In the genomic region with DNA sequence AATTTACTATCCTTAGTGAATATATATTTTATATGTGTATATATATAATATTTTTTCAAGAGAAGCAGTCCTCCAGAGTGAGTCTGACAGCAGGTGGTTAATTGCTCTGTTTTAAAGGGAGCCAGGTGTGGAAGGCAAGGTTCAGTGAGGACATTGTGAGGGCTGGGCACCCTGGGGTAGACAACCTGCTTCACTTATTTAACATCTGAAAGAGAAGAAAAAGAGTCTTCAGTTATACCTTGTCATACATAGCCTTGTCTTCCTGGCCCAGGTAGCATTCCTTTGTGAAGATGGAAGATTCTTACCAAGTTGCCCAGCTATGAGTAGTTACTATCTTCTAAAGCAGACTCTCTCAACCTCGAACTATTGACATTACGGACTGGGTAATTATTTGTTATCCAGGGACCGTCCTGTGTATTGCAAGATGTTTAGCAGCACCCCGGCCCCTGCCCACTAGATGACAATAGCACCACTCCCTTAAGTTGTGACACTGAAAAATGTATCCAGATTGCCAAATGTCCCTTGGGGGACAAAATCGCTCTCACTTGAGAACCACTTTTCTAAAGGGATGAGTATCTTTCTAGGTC, we compare ENCODE assay signal across 28 cellular contexts.
DNase-seq lines count a peak whose midpoint lies in the region; ATAC-seq and TF ChIP-seq lines count a peak whose summit lies in the region.
"Had no signal": no experiment of that assay in that cellular context is flagged by ENCODE, and none has a peak within 500 bp of the region (broad histone marks: within the 10 kb centered on the region; RNA-seq: fewer than 3 reads in every experiment).

No MANE protein-coding gene starts in this region.

- H3K27ac ChIP-seq in HUES64 (ENCODE audit: low read depth, low read length) (peak overlapping the region; percentile 90), right atrium auricular region (no peak overlapping the region)
- H3K27ac ChIP-seq: BLaER1 treated with 17β-estradiol and CSF1 and Interleukin-3, amounts not matched to agents 10 nM and 100 nM; cardiac muscle cell; coronary artery; esophagus squamous epithelium; hepatocyte; KMS-11; neural progenitor cell; right lobe of liver; thoracic aorta; WERI-Rb-1 had no signal

- TF ChIP-seq CTCF in right atrium auricular region (IDR thresholded peaks at IDR 0.05): no peak

- H3K36me3 ChIP-seq in HUES64 (ENCODE audit: insufficient read depth, low read length): no peaks in the 10 kb centered on the region
- no peaks in the 10 kb centered on the region for H3K36me3 ChIP-seq in iPS-15b (ENCODE audit: control insufficient read depth, insufficient read depth, low read length)
- H3K36me3 ChIP-seq in right atrium auricular region: no peaks in the 10 kb centered on the region
- H3K36me3 ChIP-seq: BLaER1 treated with 17β-estradiol and CSF1 and Interleukin-3, amounts not matched to agents 10 nM and 100 nM; cardiac muscle cell; esophagus squamous epithelium; neural progenitor cell; right lobe of liver; thoracic aorta; WERI-Rb-1 had no signal

- H3K9me3 ChIP-seq in HUES64 (ENCODE audit: insufficient read depth, low read depth, low read length) (no peaks in the 10 kb centered on the region), iPS-15b (ENCODE audit: control insufficient read depth, insufficient read depth, low read length) (no peaks in the 10 kb centered on the region), right atrium auricular region (peaks cover 0 to 4% of the 10 kb centered on the region in 2 donors)
- H3K9me3 ChIP-seq: BLaER1 treated with 17β-estradiol and CSF1 and Interleukin-3, amounts not matched to agents 10 nM and 100 nM; esophagus squamous epithelium; right lobe of liver had no signal

- H3K4me1 ChIP-seq in HUES64 (ENCODE audit: insufficient read depth, low read length) (peaks cover 21% of the 10 kb centered on the region), iPS-15b (ENCODE audit: control insufficient read depth, insufficient read depth, low read length) (peaks cover 17% of the 10 kb centered on the region), right atrium auricular region (no peaks in the 10 kb centered on the region)
- H3K4me1 ChIP-seq: BLaER1 treated with 17β-estradiol and CSF1 and Interleukin-3, amounts not matched to agents 10 nM and 100 nM; neural progenitor cell; right lobe of liver had no signal

- ATAC-seq in GM19324 (IDR thresholded peaks at IDR 0.05; ENCODE audit: low FRiP score, unreplicated experiment): no peak
- ATAC-seq: right lobe of liver, Right ventricle myocardium inferior had no signal

- H3K27me3 ChIP-seq in HUES64 (ENCODE audit: insufficient read depth, low read length) (no peaks in the 10 kb centered on the region), iPS-15b (ENCODE audit: control insufficient read depth, insufficient read depth, low read length) (no peaks in the 10 kb centered on the region), right atrium auricular region (no peaks in the 10 kb centered on the region)
- H3K27me3 ChIP-seq: BLaER1 treated with 17β-estradiol and CSF1 and Interleukin-3, amounts not matched to agents 10 nM and 100 nM; cardiac muscle cell; hepatocyte; neural progenitor cell; right lobe of liver had no signal

- WGBS in HUES64: 72% methylated on average over 5 of the region's 5 CpGs

- H3K4me3 ChIP-seq in HUES64 (ENCODE audit: low read length): no peak overlapping the region
- H3K4me3 ChIP-seq in iPS-15b (ENCODE audit: low read depth, low read length): peak overlapping the region; percentile 10
- H3K4me3 ChIP-seq in right atrium auricular region: no peak overlapping the region
- H3K4me3 ChIP-seq: BLaER1 treated with 17β-estradiol and CSF1 and Interleukin-3, amounts not matched to agents 10 nM and 100 nM; cardiac muscle cell; coronary artery; esophagus squamous epithelium; hepatocyte; neural progenitor cell; right lobe of liver; thoracic aorta had no signal

- H3K9ac ChIP-seq in HUES64 (ENCODE audit: low read depth, low read length): no peak overlapping the region
- H3K9ac ChIP-seq in iPS-15b (ENCODE audit: low read depth, low read length): no peak overlapping the region
- H3K9ac ChIP-seq: BLaER1 treated with 17β-estradiol and CSF1 and Interleukin-3, amounts not matched to agents 10 nM and 100 nM; KMS-11; neural progenitor cell had no signal

- peak; percentile 51 for DNase-seq in DMS 273 treated with DMSO at 0.1 percent for 48 hours (lab: John Stamatoyannopoulos, UW)
- DNase-seq in NCI-H345 treated with DMSO at 0.1 percent for 48 hours (lab: John Stamatoyannopoulos, UW; ENCODE audit: unreplicated experiment): peak; percentile 52
- DNase-seq in C1 segment of cervical spinal cord (lab: John Stamatoyannopoulos, UW): no peak
- DNase-seq in activated CD8-positive, alpha-beta memory T cell treated with anti-CD3 and anti-CD28 coated beads, Interleukin-2, amount 50 U/mL, for 48 hours: no peak
- no peak for DNase-seq in right atrium auricular region (ENCODE audit: low spot score)
- DNase-seq: activated naive CD4-positive, alpha-beta T cell treated with anti-CD3 and anti-CD28 coated beads, Interleukin-2, amount 50 U/mL, for 16 hours; anterior cingulate cortex; esophagus squamous epithelium; NCI-H2029 treated with DMSO at 0.1 percent for 48 hours; NCI-H82; posterior cingulate gyrus; right lobe of liver; stimulated activated CD4-positive, alpha-beta T cell treated with anti-CD3 and anti-CD28 coated beads, Interleukin-12 subunit alpha, Interleukin-12 subunit beta, amount 100 ng/mL, for 4 hours; stimulated activated CD4-positive, alpha-beta T cell treated with anti-CD3 and anti-CD28 coated beads, Interleukin-4, amount 100 ng/mL, for 4 hours; stimulated activated naive CD4-positive, alpha-beta T cell treated with Interleukin-2 at 50 U/mL for 16 hours; T-helper 9 cell; WERI-Rb-1 had no signal

Comparison
In these comparisons a context has a peak if more than half of its experiments do, and no peak if none do; other contexts are left out.
1. DNase-seq: peak in DMS 273 treated with DMSO at 0.1 percent for 48 hours (single experiment) and NCI-H345 treated with DMSO at 0.1 percent for 48 hours (single experiment); none in C1 segment of cervical spinal cord (0 of 14), activated CD8-positive, alpha-beta memory T cell treated with anti-CD3 and anti-CD28 coated beads, Interleukin-2, amount 50 U/mL, for 48 hours (single experiment) and right atrium auricular region (single experiment).